Comparison of ENCODE assay signal across 22 cellular contexts in genomic region chr1:244664353-244664752, GRCh38. TPM values are rescaled to one million over a fixed set of nuclear protein-coding genes. Genes with fewer than 3 reads are reported as not detected.
DNase-seq lines count a peak whose midpoint lies in the region; ATAC-seq and TF ChIP-seq lines count a peak whose summit lies in the region.
"Had no signal": no experiment of that assay in that cellular context is flagged by ENCODE, and none has a peak within 500 bp of the region (broad histone marks: within the 10 kb centered on the region; RNA-seq: fewer than 3 reads in every experiment).

No MANE protein-coding gene starts in this region.

- peaks cover 5% of the 10 kb centered on the region; the same call in 1 of the 2 replicates for H3K9me1 ChIP-seq in IMR-90 (ENCODE audit: insufficient read depth, low read length)

- no peak for ATAC-seq in IMR-90 (ENCODE audit: low read depth)
- no peak for ATAC-seq in GM18520 (IDR thresholded peaks at IDR 0.05; ENCODE audit: unreplicated experiment)
- ATAC-seq: A549, GM23338, T-helper 17 cell had no signal

- H3K56ac ChIP-seq in IMR-90 (ENCODE audit: extremely low read depth, insufficient read depth, low read length): no peak overlapping the region
- no peak overlapping the region for H3K56ac ChIP-seq in mesendoderm (ENCODE audit: low read length)

- H3K9me3 ChIP-seq in BLaER1 treated with 17β-estradiol and CSF1 and Interleukin-3, amounts not matched to agents 10 nM and 100 nM (replicated peaks in 1 of 11): peaks cover 21 to 40% (median 27%) of the 10 kb centered on the region in 11 experiments
- peaks cover 3% of the 10 kb centered on the region; the same call in 1 of the 2 replicates for H3K9me3 ChIP-seq in IMR-90 (ENCODE audit: control insufficient read depth, insufficient read depth, low read length)
- no peaks in the 10 kb centered on the region for H3K9me3 ChIP-seq in SU-DHL-6 (ENCODE audit: insufficient read depth, low read length)
- H3K9me3 ChIP-seq: SK-N-SH had no signal

- H3K36me3 ChIP-seq in BLaER1 treated with 17β-estradiol and CSF1 and Interleukin-3, amounts not matched to agents 10 nM and 100 nM: peaks cover 20 to 44% (median 36%) of the 10 kb centered on the region in 11 experiments
- H3K36me3 ChIP-seq in IMR-90 (ENCODE audit: control insufficient read depth, insufficient read depth, low read length): peaks cover 2% of the 10 kb centered on the region; the same call in 1 of the 2 replicates
- peaks cover 22% of the 10 kb centered on the region for H3K36me3 ChIP-seq in SU-DHL-6 (ENCODE audit: low read length)
- peaks cover 1% of the 10 kb centered on the region for H3K36me3 ChIP-seq in mesendoderm (ENCODE audit: control insufficient read depth, insufficient read depth, low read length)

- no peaks in the 10 kb centered on the region for H3K27me3 ChIP-seq in BLaER1 treated with 17β-estradiol and CSF1 and Interleukin-3, amounts not matched to agents 10 nM and 100 nM
- H3K27me3 ChIP-seq in IMR-90 (ENCODE audit: control insufficient read depth, insufficient read depth, low read length): no peaks in the 10 kb centered on the region
- H3K27me3 ChIP-seq in SU-DHL-6 (ENCODE audit: low read length): no peaks in the 10 kb centered on the region
- no peaks in the 10 kb centered on the region for H3K27me3 ChIP-seq in mesendoderm (ENCODE audit: insufficient read depth, low read length, poor library complexity)

- H2BK15ac ChIP-seq in IMR-90 (ENCODE audit: low read depth, low read length) (no peak overlapping the region), mesendoderm (replicated peaks; ENCODE audit: low read depth) (no peak overlapping the region)

- H3K14ac ChIP-seq in IMR-90 (replicated peaks; ENCODE audit: low read depth, low read length): no peak overlapping the region

- POLR2A ChIA-PET in IMR-90 (lab: Charles Lee; ENCODE audit: unreplicated experiment) (no interaction called here), GM10248 (lab: Yijun Ruan, JAX) (no interaction called here)

- TF ChIP-seq RAD21 in IMR-90 (IDR thresholded peaks at IDR 0.05; ENCODE audit: low read length): no peak

- H3K79me2 ChIP-seq in SU-DHL-6 (ENCODE audit: insufficient read depth, low read length): peaks cover 93% of the 10 kb centered on the region
- H3K79me2 ChIP-seq in mesendoderm (ENCODE audit: control insufficient read depth, insufficient read depth, low read length): peaks cover 40% of the 10 kb centered on the region

- dilution Hi-C loops in IMR-90 (cut with HindIII; ENCODE audit: low sequenced_read_pairs, unreplicated experiment): no loop called here

- intact Hi-C loops in IMR-90 (cut with micrococcal nuclease): no loop called here

- CTCF ChIA-PET in IMR-90 (lab: Yijun Ruan, JAX): no interaction called here
- CTCF ChIA-PET in GM10248 (lab: Yijun Ruan, JAX): no interaction called here

- H3K79me1 ChIP-seq in IMR-90 (ENCODE audit: low read depth in 1 of 2, low read length in 2 of 2) (peaks cover 26 to 47% of the 10 kb centered on the region in 2 experiments), mesendoderm (ENCODE audit: low read length) (peaks cover 11% of the 10 kb centered on the region)

- no peak overlapping the region for H4K5ac ChIP-seq in IMR-90 (ENCODE audit: low read depth, low read length)
- H4K5ac ChIP-seq in mesendoderm (ENCODE audit: low read length): no peak overlapping the region

- H2BK120ac ChIP-seq in IMR-90 (ENCODE audit: low read depth, low read length) (no peak overlapping the region), mesendoderm (ENCODE audit: low read depth, low read length) (no peak overlapping the region)

- H2AK5ac ChIP-seq in IMR-90 (ENCODE audit: low read depth, low read length) (no peak overlapping the region), mesendoderm (ENCODE audit: low read length) (no peak overlapping the region)

- TF ChIP-seq POLR2A in IMR-90 (IDR thresholded peaks at IDR 0.05; ENCODE audit: low read depth, low read length): no peak

- H2AK9ac ChIP-seq in IMR-90 (replicated peaks; ENCODE audit: low read depth, low read length, poor library complexity): no peak overlapping the region

- no peak overlapping the region for H3K18ac ChIP-seq in IMR-90 (ENCODE audit: low read depth, low read length)
- no peak overlapping the region for H3K18ac ChIP-seq in mesendoderm (ENCODE audit: low read length)

- H2BK20ac ChIP-seq in IMR-90 (ENCODE audit: low read depth, low read length): no peak overlapping the region

- H3K23ac ChIP-seq in IMR-90 (ENCODE audit: low read depth, low read length) (no peak overlapping the region), mesendoderm (ENCODE audit: low read length) (no peak overlapping the region)

- H3K4me1 ChIP-seq in BLaER1 treated with 17β-estradiol and CSF1 and Interleukin-3, amounts not matched to agents 10 nM and 100 nM: peaks cover 44 to 53% (median 49%) of the 10 kb centered on the region in 10 experiments
- peaks cover 2% of the 10 kb centered on the region; the same call in 1 of the 2 replicates for H3K4me1 ChIP-seq in IMR-90 (ENCODE audit: control insufficient read depth, insufficient read depth, low read length)
- H3K4me1 ChIP-seq in mesendoderm (ENCODE audit: control insufficient read depth, low read depth, low read length): no peaks in the 10 kb centered on the region

- H3F3A ChIP-seq in SU-DHL-6 (ENCODE audit: insufficient read depth): peaks cover 62% of the 10 kb centered on the region

- no peak overlapping the region for H4K8ac ChIP-seq in IMR-90 (ENCODE audit: low read depth in 2 of 2, low read length in 2 of 2)
- no peak overlapping the region for H4K8ac ChIP-seq in mesendoderm (ENCODE audit: low read depth, low read length)

- H2BK5ac ChIP-seq in IMR-90 (ENCODE audit: low read depth, low read length, poor library complexity, severe bottlenecking) (no peak overlapping the region), mesendoderm (ENCODE audit: low read length) (no peak overlapping the region)

- peak; percentile 10 for DNase-seq in IMR-90
- DNase-seq in mesendoderm: peak; percentile 32
- no peak for DNase-seq in GM10248 (ENCODE audit: extremely low spot score)
- DNase-seq in foreskin melanocyte: no peak
- DNase-seq: AML-193, DMS153, DND-41, H9, Kasumi-1, NCI-H1105 treated with DMSO at 0.1 percent for 48 hours, NCI-H146, NCI-H2029, NCI-H446, NCI-H526 treated with DMSO at 0.1 percent for 48 hours, SIG-M5, SK-N-SH, T-helper 17 cell had no signal

- TF ChIP-seq CTCF in IMR-90 (conservative IDR thresholded peaks at IDR 0.05; ENCODE audit: low read depth, low read length) (no peak), SU-DHL-6 (IDR thresholded peaks at IDR 0.05; ENCODE audit: insufficient read depth, low read length, poor library complexity, severe bottlenecking) (no peak), GM10248 (IDR thresholded peaks at IDR 0.05; ENCODE audit: control extremely low read depth, extremely low read depth, low read depth, missing control alignments) (no peak)

- H4K20me1 ChIP-seq in BLaER1 treated with 17β-estradiol and CSF1 and Interleukin-3, amounts not matched to agents 10 nM and 100 nM: peaks cover 23 to 58% (median 44%) of the 10 kb centered on the region in 11 experiments; a peak in 21 of 22 replicates
- H4K20me1 ChIP-seq in IMR-90 (ENCODE audit: insufficient read depth, low read length): peaks cover 23% of the 10 kb centered on the region
- no peaks in the 10 kb centered on the region for H4K20me1 ChIP-seq in SU-DHL-6 (ENCODE audit: low read depth, low read length)

- H2AFZ ChIP-seq in IMR-90 (replicated peaks; ENCODE audit: low read length, poor library complexity) (no peak overlapping the region), SU-DHL-6 (ENCODE audit: low read depth, low read length, severe bottlenecking) (no peak overlapping the region)
- H2AFZ ChIP-seq: GM23338 had no signal

- no peaks in the 10 kb centered on the region for H3K9me2 ChIP-seq in SU-DHL-6 (replicated peaks; ENCODE audit: insufficient read depth, low read length)
- H3K9me2 ChIP-seq: SK-N-SH had no signal

- 100% methylated on average over 2 of the region's 3 CpGs; no CpG with 5 or more reads in 1 of the 2 experiments for WGBS in IMR-90 (ENCODE audit: extremely low coverage in 2 of 2, insufficient read length in 1 of 2), 2 experiments
- no CpG with 5 or more reads among the region's 3 CpGs for WGBS in mesendoderm (ENCODE audit: extremely low coverage, insufficient coverage, low lambda C conversion rate)

- H3K9ac ChIP-seq in BLaER1 treated with 17β-estradiol and CSF1 and Interleukin-3, amounts not matched to agents 10 nM and 100 nM: peak overlapping the region in 4 of 11 experiments; percentile 9 to 54 (median 31); a peak in 5 of 22 replicates
- H3K9ac ChIP-seq in IMR-90 (ENCODE audit: low read depth, low read length) (no peak overlapping the region), SU-DHL-6 (ENCODE audit: low read length) (peak overlapping the region; percentile 59), mesendoderm (ENCODE audit: low read length) (no peak overlapping the region)
- H3K9ac ChIP-seq: SK-N-SH had no signal

- H3K27ac ChIP-seq in BLaER1 treated with 17β-estradiol and CSF1 and Interleukin-3, amounts not matched to agents 10 nM and 100 nM: peak overlapping the region in 4 of 11 experiments; percentile 43 to 70 (median 48); a peak in 6 of 22 replicates
- no peak overlapping the region for H3K27ac ChIP-seq in IMR-90 (ENCODE audit: insufficient read depth, low read length)
- peak overlapping the region; percentile 97 for H3K27ac ChIP-seq in SU-DHL-6 (ENCODE audit: low read depth, low read length)
- no peak overlapping the region for H3K27ac ChIP-seq in mesendoderm (ENCODE audit: low read depth, low read length)
- H3K27ac ChIP-seq: A549 had no signal

- peak overlapping the region; percentile 66 to 95 (median 79) for H3K4me2 ChIP-seq in BLaER1 treated with 17β-estradiol and CSF1 and Interleukin-3, amounts not matched to agents 10 nM and 100 nM
- H3K4me2 ChIP-seq in IMR-90 (ENCODE audit: low read depth, low read length): no peak overlapping the region
- H3K4me2 ChIP-seq in SU-DHL-6 (ENCODE audit: low read depth, low read length, poor library complexity, severe bottlenecking): peak overlapping the region; percentile 91
- H3K4me2 ChIP-seq in mesendoderm (ENCODE audit: low read length): no peak overlapping the region
- H3K4me2 ChIP-seq: A549, GM23338, SK-N-SH had no signal

- in situ Hi-C loops in IMR-90 (cut with MboI; ENCODE audit: low sequenced_read_pairs): no loop called here

- no peak overlapping the region for H3K4me3 ChIP-seq in BLaER1 treated with 17β-estradiol and CSF1 and Interleukin-3, amounts not matched to agents 10 nM and 100 nM
- H3K4me3 ChIP-seq in IMR-90 (ENCODE audit: insufficient read depth, low read depth, low read length) (no peak overlapping the region), SU-DHL-6 (ENCODE audit: insufficient read depth, low read length, poor library complexity, severe bottlenecking) (peak overlapping the region; percentile 23), mesendoderm (ENCODE audit: low read length) (no peak overlapping the region)
- H3K4me3 ChIP-seq: A549, GM23338 had no signal

- H3K4ac ChIP-seq in IMR-90 (ENCODE audit: low read depth, low read length): no peak overlapping the region
- no peak overlapping the region for H3K4ac ChIP-seq in mesendoderm (ENCODE audit: low read depth, low read length)

- H4K91ac ChIP-seq in IMR-90 (ENCODE audit: insufficient read depth, low read depth, low read length): no peak overlapping the region

- BruUV-seq in IMR-90 (replicated peaks; lab: Mats Ljungman, UMichigan): no TSS peak

RNA-seq across cellular contexts. Expression of gene DESI2, which starts 11.4 kb away (rescaled TPM):
- total RNA-seq in IMR-90 (2012; rRNA removed): 43.6 and 69.4 TPM in 2 replicates
- polyA plus RNA-seq in IMR-90 (2012; rRNA removed): 14.7 and 19.0 TPM in 2 replicates
- polyA plus RNA-seq in IMR-90 (2012; cell fraction: cytosol; rRNA removed): 8.0 and 8.4 TPM in 2 replicates
- polyA plus RNA-seq in IMR-90 (2012; cell fraction: nucleus; rRNA removed; ENCODE audit: low replicate concordance): 7.2 and 17.4 TPM in 2 replicates
- 47.8 TPM for polyA plus RNA-seq in mesendoderm (2013, experiment 1 of 2)
- polyA plus RNA-seq in mesendoderm (2013, experiment 2 of 2): 49.1 TPM

Comparison
In these comparisons a context has a peak if more than half of its experiments do, and no peak if none do; other contexts are left out.
1. H3K4me2 ChIP-seq: peak in BLaER1 treated with 17β-estradiol and CSF1 and Interleukin-3, amounts not matched to agents 10 nM and 100 nM (11 of 11) and SU-DHL-6 (single experiment); none in IMR-90 (single experiment) and mesendoderm (single experiment).
2. DNase-seq: peak in IMR-90 (single experiment) and mesendoderm (single experiment); none in GM10248 (single experiment) and foreskin melanocyte (single experiment).